Comparison of ENCODE assay signal across 24 cellular contexts in the genomic region with DNA sequence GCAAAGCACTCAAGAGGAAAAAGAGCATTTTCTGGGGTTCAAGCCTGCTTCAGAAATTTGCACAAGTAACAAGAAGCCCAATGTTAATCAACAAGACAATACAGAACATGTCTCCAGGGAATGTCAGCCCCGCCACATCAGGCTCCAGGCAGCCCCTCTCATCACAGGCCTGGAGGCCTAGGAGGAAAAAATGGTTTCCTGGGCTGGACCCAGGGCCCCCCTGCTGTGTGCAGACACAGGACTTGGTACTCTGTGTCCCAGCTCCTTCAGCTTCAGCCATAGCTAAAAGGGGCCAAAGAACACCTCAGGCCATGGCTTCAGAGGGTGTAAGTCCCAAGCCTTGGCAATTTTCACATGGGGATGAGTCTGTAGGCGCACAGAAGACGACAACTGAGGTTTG.
DNase-seq lines count a peak whose midpoint lies in the region; ATAC-seq, FAIRE-seq and TF ChIP-seq lines count a peak whose summit lies in the region.
"Had no signal": no experiment of that assay in that cellular context is flagged by ENCODE, and none has a peak within 500 bp of the region (broad histone marks: within the 10 kb centered on the region; RNA-seq: fewer than 3 reads in every experiment).

No MANE protein-coding gene starts in this region.

- no peak overlapping the region for H3K9ac ChIP-seq in H1 (replicated peaks in 1 of 4; ENCODE audit: extremely low read depth in 1 of 4, low read depth in 3 of 4, low read length in 3 of 4)
- no peak overlapping the region for H3K9ac ChIP-seq in mesendoderm (ENCODE audit: low read length)
- H3K9ac ChIP-seq: BLaER1 had no signal

- TF ChIP-seq POLR2A in A549 (IDR thresholded peaks at IDR 0.05; ENCODE audit: low read length) (no peak), H1 (IDR thresholded peaks at IDR 0.05; ENCODE audit: control extremely low read depth in 1 of 2, low read depth in 2 of 2, low read length in 2 of 2) (no peak), upper lobe of left lung (IDR thresholded peaks at IDR 0.05) (no peak)

- H2BK5ac ChIP-seq in H1 (ENCODE audit: low read depth, low read length) (no peak overlapping the region), mesendoderm (ENCODE audit: low read length) (no peak overlapping the region)

- H3K4me3 Mint-ChIP-seq in WTC11, result no peak overlapping the region
- H3K4me3 Mint-ChIP-seq: CD14-positive monocyte; CD4-positive, alpha-beta memory T cell; CD4-positive, CD25-positive, alpha-beta regulatory T cell; CD8-positive, alpha-beta memory T cell had no signal

- H3K27me3 ChIP-seq in H1 (replicated peaks in 1 of 4; ENCODE audit: control insufficient read depth in 3 of 4, extremely low read depth in 1 of 4, insufficient read depth in 3 of 4, low read length in 3 of 4) (no peaks in the 10 kb centered on the region), mesendoderm (ENCODE audit: insufficient read depth, low read length, poor library complexity) (no peaks in the 10 kb centered on the region), upper lobe of left lung (no peaks in the 10 kb centered on the region)
- H3K27me3 ChIP-seq: BE2C, BLaER1 had no signal

- WGBS in A549 (ENCODE audit: missing lambda C conversion rate), result 0% methylated on average over 3 of the region's 3 CpGs
- 94% methylated on average over 3 of the region's 3 CpGs; no CpG with 5 or more reads in 1 of the 2 experiments for WGBS in H1 (ENCODE audit: extremely low coverage in 1 of 2, insufficient coverage in 1 of 2, insufficient read length in 1 of 2, insufficient replicate concordance in 2 of 2, low coverage in 1 of 2, low lambda C conversion rate in 2 of 2, missing lambda C conversion rate in 1 of 2), 2 experiments
- WGBS in mesendoderm (ENCODE audit: extremely low coverage, insufficient coverage, low lambda C conversion rate), result no CpG with 5 or more reads among the region's 3 CpGs
- WGBS in upper lobe of left lung, 2 donors, result 61 to 64% methylated on average over 3 of the region's 3 CpGs

- no peak overlapping the region for H3K4ac ChIP-seq in H1 (replicated peaks; ENCODE audit: insufficient read length, low read depth, low read length)
- H3K4ac ChIP-seq in mesendoderm (ENCODE audit: low read depth, low read length), result no peak overlapping the region

- no peak for ATAC-seq in A549
- ATAC-seq in WTC11, result no peak
- no peak for ATAC-seq in HG02852 (IDR thresholded peaks at IDR 0.05; ENCODE audit: unreplicated experiment)
- ATAC-seq in upper lobe of left lung (ENCODE audit: low FRiP score in 2 of 2), result no peak

- no peaks in the 10 kb centered on the region for H3K79me2 ChIP-seq in H1 (ENCODE audit: control insufficient read depth in 1 of 2, insufficient read depth in 2 of 2, low read length in 2 of 2)
- no peaks in the 10 kb centered on the region for H3K79me2 ChIP-seq in mesendoderm (ENCODE audit: control insufficient read depth, insufficient read depth, low read length)

- no peak overlapping the region for H2AK5ac ChIP-seq in H1 (ENCODE audit: low read depth, low read length)
- no peak overlapping the region for H2AK5ac ChIP-seq in mesendoderm (ENCODE audit: low read length)

- TF ChIP-seq RAD21 in A549 (conservative IDR thresholded peaks at IDR 0.05 in 1 of 2, IDR thresholded peaks at IDR 0.05 in 1 of 2), result no peak
- no peak for TF ChIP-seq RAD21 in H1 (IDR thresholded peaks at IDR 0.05 in 1 of 2, conservative IDR thresholded peaks at IDR 0.05 in 1 of 2; ENCODE audit: low read depth in 2 of 2, low read length in 2 of 2)

- H4K91ac ChIP-seq in H1 (replicated peaks; ENCODE audit: insufficient read length, low read length), result no peak overlapping the region

- H3K9me3 ChIP-seq in A549, result peaks cover 18% of the 10 kb centered on the region; the same call in 2 of the 3 replicates
- H3K9me3 ChIP-seq in H1 (ENCODE audit: insufficient read depth in 2 of 2, low read depth in 1 of 2, low read length in 1 of 2), result peaks cover 16% of the 10 kb centered on the region in 2 experiments
- H3K9me3 ChIP-seq in upper lobe of left lung, result peaks cover 0 to 24% (median 15%) of the 10 kb centered on the region in 4 donors

- CTCF ChIA-PET in A549 (lab: Yijun Ruan, JAX) (no interaction called here), WTC11 (lab: Charles Lee) (no interaction called here), H1 (lab: Charles Lee; ENCODE audit: partially characterized antibody) (interaction anchor here (0.6 kb wide), 1 partner anchor 362 kb away, joined by 3 read pairs; no protein-coding TSS in a partner anchor)

- no peak overlapping the region for H2BK12ac ChIP-seq in H1 (ENCODE audit: low read depth, low read length)

- H2BK20ac ChIP-seq in H1 (ENCODE audit: low read length), result no peak overlapping the region

- H3K14ac ChIP-seq in H1 (ENCODE audit: insufficient read length), result no peak overlapping the region

- H3K4me1 Mint-ChIP-seq in WTC11, result no peaks in the 10 kb centered on the region
- H3K4me1 Mint-ChIP-seq: CD14-positive monocyte; CD4-positive, alpha-beta memory T cell; CD4-positive, CD25-positive, alpha-beta regulatory T cell; CD8-positive, alpha-beta memory T cell had no signal

- no peaks in the 10 kb centered on the region for H3K79me1 ChIP-seq in H1 (ENCODE audit: low read depth, low read length)
- H3K79me1 ChIP-seq in mesendoderm (ENCODE audit: low read length), result no peaks in the 10 kb centered on the region

- H3K4me2 ChIP-seq in A549, result no peak overlapping the region
- no peak overlapping the region for H3K4me2 ChIP-seq in H1 (ENCODE audit: insufficient read depth in 1 of 2, low read depth in 2 of 2, low read length in 2 of 2)
- no peak overlapping the region for H3K4me2 ChIP-seq in mesendoderm (ENCODE audit: low read length)
- H3K4me2 ChIP-seq: BLaER1 had no signal

- FAIRE-seq in A549 (lab: Jason Lieb, UNC) (no peak), H1 (lab: Jason Lieb, UNC) (no peak)
- FAIRE-seq: G401.6, GM12891, GM19239 had no signal

- no peak overlapping the region for H3K27ac Mint-ChIP-seq in WTC11
- H3K27ac Mint-ChIP-seq: CD4-positive, alpha-beta memory T cell; CD4-positive, CD25-positive, alpha-beta regulatory T cell; CD8-positive, alpha-beta memory T cell had no signal

- H2BK15ac ChIP-seq in H1 (ENCODE audit: low read length) (no peak overlapping the region), mesendoderm (replicated peaks; ENCODE audit: low read depth) (no peak overlapping the region)

- H4K8ac ChIP-seq in H1 (ENCODE audit: extremely low read depth, insufficient read depth, low read length) (no peak overlapping the region), mesendoderm (ENCODE audit: low read depth, low read length) (no peak overlapping the region)

- H3K9me3 Mint-ChIP-seq in WTC11, result peaks cover 63% of the 10 kb centered on the region

- H3K56ac ChIP-seq in H1 (replicated peaks; ENCODE audit: insufficient read length, low read depth, low read length) (no peak overlapping the region), mesendoderm (ENCODE audit: low read length) (no peak overlapping the region)

- no peaks in the 10 kb centered on the region for H3K36me3 ChIP-seq in H1 (ENCODE audit: control insufficient read depth in 2 of 4, insufficient read depth in 4 of 4, low read length in 3 of 4)
- H3K36me3 ChIP-seq in mesendoderm (ENCODE audit: control insufficient read depth, insufficient read depth, low read length), result no peaks in the 10 kb centered on the region
- no peaks in the 10 kb centered on the region for H3K36me3 ChIP-seq in upper lobe of left lung
- H3K36me3 ChIP-seq: BE2C, BLaER1 had no signal

- no peak overlapping the region for H3K27ac ChIP-seq in A549
- H3K27ac ChIP-seq in H1 (ENCODE audit: low read depth, low read length), result no peak overlapping the region
- no peak overlapping the region for H3K27ac ChIP-seq in mesendoderm (ENCODE audit: low read depth, low read length)
- no peak overlapping the region for H3K27ac ChIP-seq in upper lobe of left lung
- H3K27ac ChIP-seq: 22Rv1, BLaER1 had no signal

- H3K4me1 ChIP-seq in A549, result no peaks in the 10 kb centered on the region
- H3K4me1 ChIP-seq in H1 (replicated peaks in 1 of 4; ENCODE audit: control insufficient read depth in 3 of 4, insufficient read depth in 4 of 4, low read length in 3 of 4), result no peaks in the 10 kb centered on the region
- no peaks in the 10 kb centered on the region for H3K4me1 ChIP-seq in mesendoderm (ENCODE audit: control insufficient read depth, low read depth, low read length)
- H3K4me1 ChIP-seq in upper lobe of left lung, result no peaks in the 10 kb centered on the region
- H3K4me1 ChIP-seq: BE2C, BLaER1 had no signal

- no peak overlapping the region for H2BK120ac ChIP-seq in H1 (replicated peaks; ENCODE audit: low read depth, low read length)
- no peak overlapping the region for H2BK120ac ChIP-seq in mesendoderm (ENCODE audit: low read depth, low read length)

- H3K4me3 ChIP-seq in A549 (no peak overlapping the region), H1 (ENCODE audit: extremely low read depth in 1 of 4, insufficient read depth in 2 of 4, low read depth in 3 of 4, low read length in 4 of 4) (no peak overlapping the region), mesendoderm (ENCODE audit: low read length) (no peak overlapping the region), upper lobe of left lung (no peak overlapping the region)
- H3K4me3 ChIP-seq: BLaER1 had no signal

- no peak overlapping the region for H3K18ac ChIP-seq in H1 (ENCODE audit: extremely low read depth, low read length)
- H3K18ac ChIP-seq in mesendoderm (ENCODE audit: low read length), result no peak overlapping the region

- no peak overlapping the region for H2AFZ ChIP-seq in H1 (ENCODE audit: low read length)

- no peaks in the 10 kb centered on the region for H4K20me1 ChIP-seq in H1 (replicated peaks in 1 of 2; ENCODE audit: control insufficient read depth in 1 of 2, insufficient read depth in 2 of 2, low read length in 2 of 2)
- H4K20me1 ChIP-seq: BLaER1 had no signal

- no peak for TF ChIP-seq EP300 in A549 (IDR thresholded peaks at IDR 0.05)
- TF ChIP-seq EP300 in H1 (IDR thresholded peaks at IDR 0.05; ENCODE audit: borderline replicate concordance in 1 of 2, low read depth in 2 of 2, low read length in 2 of 2), result no peak
- no peak for TF ChIP-seq EP300 in upper lobe of left lung (IDR thresholded peaks at IDR 0.05)

- peaks cover 37% of the 10 kb centered on the region for H3K36me3 Mint-ChIP-seq in WTC11
- H3K36me3 Mint-ChIP-seq: CD14-positive monocyte; CD4-positive, CD25-positive, alpha-beta regulatory T cell; CD8-positive, alpha-beta memory T cell had no signal

- H3K23ac ChIP-seq in H1 (ENCODE audit: insufficient read length) (no peak overlapping the region), mesendoderm (ENCODE audit: low read length) (no peak overlapping the region)

- no peaks in the 10 kb centered on the region; the same call in none of the 2 replicates for H3K27me3 Mint-ChIP-seq in WTC11 (ENCODE audit: low read depth)
- H3K27me3 Mint-ChIP-seq: CD4-positive, alpha-beta memory T cell; CD4-positive, CD25-positive, alpha-beta regulatory T cell; CD8-positive, alpha-beta memory T cell had no signal

- TF ChIP-seq CTCF in A549 (IDR thresholded peaks at IDR 0.05) (no peak), WTC11 (IDR thresholded peaks at IDR 0.05) (no peak), H1 (IDR thresholded peaks at IDR 0.05; ENCODE audit: control extremely low read depth in 1 of 3, insufficient read depth in 1 of 3, low read depth in 1 of 3, low read length in 3 of 3) (no peak), upper lobe of left lung (IDR thresholded peaks at IDR 0.05) (no peak)

- H3K23me2 ChIP-seq in H1 (ENCODE audit: low read depth, low read length), result no peaks in the 10 kb centered on the region

- POLR2A ChIA-PET in A549 (lab: Yijun Ruan, JAX), result no interaction called here
- POLR2A ChIA-PET in WTC11 (lab: Charles Lee), result no interaction called here
- POLR2A ChIA-PET in H1 (lab: Charles Lee; ENCODE audit: partially characterized antibody), result no interaction called here

- H4K5ac ChIP-seq in H1 (ENCODE audit: insufficient read length, low read depth, low read length) (no peak overlapping the region), mesendoderm (ENCODE audit: low read length) (no peak overlapping the region)

- DNase-seq in A549 (ENCODE audit: low read depth in 1 of 2, low spot score in 1 of 2) (no peak), WTC11 (ENCODE audit: low spot score) (no peak), H1 (ENCODE audit: low read depth in 1 of 2, low spot score in 2 of 2) (no peak), mesendoderm (peak; percentile 1), upper lobe of left lung (no peak), mesenteric fat pad (ENCODE audit: low spot score) (no peak)
- DNase-seq: ACHN; BE2C; C1 segment of cervical spinal cord; CD4-positive, alpha-beta memory T cell; CD4-positive, CD25-positive, alpha-beta regulatory T cell; CD8-positive, alpha-beta memory T cell; COR-L47; DMS 273 treated with DMSO at 0.1 percent for 48 hours; DMS153; DMS79 treated with DMSO at 0.1 percent for 48 hours; GF-D8 had no signal
